ENCODE assay signal across 1 cellular context in genomic region chr15:75830910-75831805, GRCh38.
TF ChIP-seq lines count a peak whose summit lies in the region.

No MANE protein-coding gene starts in this region.

TF ChIP-seq in K562, 482 proteins besides CTCF, POLR2A, EP300 and RAD21 (continued from another document and continues in another):
- no peak for TF ChIP-seq ARID4B (CRISPR knock-in tag; IDR thresholded peaks at IDR 0.05)
- TF ChIP-seq TFAP4 (CRISPR knock-in tag; IDR thresholded peaks at IDR 0.05; ENCODE audit: borderline replicate concordance) = peak; percentile 85
- peak; percentile 54; the same call in 1 of the 2 replicates for TF ChIP-seq MTA3 (IDR thresholded peaks at IDR 0.05; ENCODE audit: borderline replicate concordance)
- peak in 1 of 2 experiments; percentile 55; a peak in 1 of 4 replicates for TF ChIP-seq ZNF639 (CRISPR knock-in tag; conservative IDR thresholded peaks at IDR 0.05 in 1 of 2, IDR thresholded peaks at IDR 0.05 in 1 of 2)
- peak; percentile 53; the same call in 1 of the 2 replicates for TF ChIP-seq BCOR (IDR thresholded peaks at IDR 0.05)
- TF ChIP-seq GATAD2A (IDR thresholded peaks at IDR 0.05) = peak; percentile 68; the same call in 1 of the 2 replicates
- TF ChIP-seq DEAF1 (CRISPR knock-in tag; IDR thresholded peaks at IDR 0.05) = no peak
- TF ChIP-seq ZNF444 (CRISPR knock-in tag; IDR thresholded peaks at IDR 0.05) = no peak
- TF ChIP-seq CCNT2 (IDR thresholded peaks at IDR 0.05; ENCODE audit: borderline replicate concordance, extremely low read depth, insufficient read length, low read depth, low read length) = peak; percentile 19
- peak; percentile 78 for TF ChIP-seq TCF3 (CRISPR knock-in tag; IDR thresholded peaks at IDR 0.05)
- peak in 1 of 2 experiments; percentile 14 for TF ChIP-seq AFF1 (IDR thresholded peaks at IDR 0.05; ENCODE audit: low read depth in 1 of 2, partially characterized antibody in 2 of 2)
- TF ChIP-seq ZEB2 (IDR thresholded peaks at IDR 0.05) = peak; percentile 48; the same call in 1 of the 2 replicates
- TF ChIP-seq NFIC (IDR thresholded peaks at IDR 0.05) = peak; percentile 79
- TF ChIP-seq ATF1 (CRISPR knock-in tag; IDR thresholded peaks at IDR 0.05) = no peak
- 0 out of 2 replicates have a peak, but pooled peaks have one; percentile 20 for TF ChIP-seq ATF1 (tag; IDR thresholded peaks at IDR 0.05)
- TF ChIP-seq L3MBTL2 (IDR thresholded peaks at IDR 0.05) = 0 out of 2 replicates have a peak, but pooled peaks have one; percentile 25
- peak; percentile 60; the same call in 1 of the 2 replicates for TF ChIP-seq JUND (IDR thresholded peaks at IDR 0.05; ENCODE audit: borderline replicate concordance, low read depth, low read length)
- TF ChIP-seq JUND (tag; IDR thresholded peaks at IDR 0.05; ENCODE audit: borderline replicate concordance, low read depth, low read length) = peak; percentile 54; the same call in 1 of the 3 replicates
- peak; percentile 91 for TF ChIP-seq HMBOX1 (IDR thresholded peaks at IDR 0.05)
- no peak for TF ChIP-seq ELF4 (CRISPR knock-in tag; IDR thresholded peaks at IDR 0.05)
- peak in 1 of 2 experiments; percentile 11; a peak in 2 of 4 replicates for TF ChIP-seq FOXK2 (conservative IDR thresholded peaks at IDR 0.05 in 1 of 2, IDR thresholded peaks at IDR 0.05 in 1 of 2; ENCODE audit: low read depth in 2 of 2)
- TF ChIP-seq GTF2F1 (IDR thresholded peaks at IDR 0.05; ENCODE audit: low read depth, low read length) = no peak
- no peak for TF ChIP-seq TAF15 (IDR thresholded peaks at IDR 0.05; ENCODE audit: low read depth, low read length)
- peak; percentile 50; the same call in 1 of the 2 replicates for TF ChIP-seq MTA1 (IDR thresholded peaks at IDR 0.05; ENCODE audit: borderline replicate concordance)
- no peak for TF ChIP-seq MNT (conservative IDR thresholded peaks at IDR 0.05)
- 0 out of 2 replicates have a peak, but pooled peaks have one; percentile 29 for TF ChIP-seq NKRF (IDR thresholded peaks at IDR 0.05; ENCODE audit: borderline replicate concordance)
- TF ChIP-seq TBL1XR1 (IDR thresholded peaks at IDR 0.05; ENCODE audit: low read length in 2 of 2) = peak in 1 of 2 experiments; percentile 86; a peak in 2 of 4 replicates
- TF ChIP-seq HMG20A (CRISPR knock-in tag; conservative IDR thresholded peaks at IDR 0.05) = no peak
- TF ChIP-seq KLF10 (CRISPR knock-in tag; IDR thresholded peaks at IDR 0.05) = no peak
- peak in 1 of 2 experiments; percentile 86; a peak in 2 of 4 replicates for TF ChIP-seq RCOR1 (IDR thresholded peaks at IDR 0.05; ENCODE audit: borderline replicate concordance in 1 of 2, low read depth in 2 of 2, low read length in 2 of 2)
- no peak for TF ChIP-seq ZNF740 (CRISPR knock-in tag; IDR thresholded peaks at IDR 0.05)
- 0 out of 4 replicates have a peak, but pooled peaks of 1 of the 2 experiments have one; percentile 42 for TF ChIP-seq ZNF740 (tag; IDR thresholded peaks at IDR 0.05)
- no peak for TF ChIP-seq NFYB (IDR thresholded peaks at IDR 0.05; ENCODE audit: extremely low read depth, insufficient read length)
- TF ChIP-seq CSDE1 (IDR thresholded peaks at IDR 0.05) = no peak
- TF ChIP-seq PATZ1 (CRISPR knock-in tag; IDR thresholded peaks at IDR 0.05; ENCODE audit: borderline replicate concordance) = no peak
- TF ChIP-seq HDAC1 (IDR thresholded peaks at IDR 0.05) = peak in 1 of 2 experiments; percentile 76; a peak in 2 of 4 replicates
- peak; percentile 72; the same call in 1 of the 2 replicates for TF ChIP-seq STAT5A (IDR thresholded peaks at IDR 0.05; ENCODE audit: borderline replicate concordance, low read length)
- 0 out of 2 replicates have a peak, but pooled peaks have one; percentile 16 for TF ChIP-seq ZFX (CRISPR knock-in tag; IDR thresholded peaks at IDR 0.05)
